ENCODE assay signal across 13 cellular contexts in the genomic region with DNA sequence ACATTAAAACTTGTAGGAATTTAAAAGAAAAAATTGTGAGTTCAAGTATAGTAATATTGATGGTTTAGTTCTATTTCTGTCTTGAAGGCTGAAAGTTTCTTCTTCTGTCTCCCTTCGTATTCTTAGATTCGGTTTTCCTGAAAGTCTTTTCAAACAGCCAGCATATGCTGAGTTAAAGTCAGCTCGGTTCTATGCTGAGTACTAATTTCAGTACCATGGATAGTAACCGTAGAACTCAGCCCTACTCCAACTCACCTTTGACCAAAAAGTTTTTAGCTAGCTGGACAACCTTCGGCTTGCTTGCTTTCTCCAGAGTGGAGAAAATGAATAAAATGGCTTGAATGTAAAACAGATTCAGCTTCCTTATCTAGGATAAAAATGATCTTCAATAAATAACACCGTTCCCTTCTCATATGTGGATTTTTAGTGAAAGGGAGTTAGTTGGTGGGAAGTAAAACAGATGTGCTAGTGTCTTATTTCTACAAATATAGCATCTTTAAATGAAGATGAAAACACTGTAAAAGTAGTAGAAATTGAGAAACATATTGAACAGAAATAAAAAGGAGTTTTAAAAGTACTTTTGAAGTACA. TPM values are rescaled to one million over a fixed set of nuclear protein-coding genes. Genes with fewer than 3 reads are reported as not detected.
DNase-seq lines count a peak whose midpoint lies in the region; ATAC-seq and TF ChIP-seq lines count a peak whose summit lies in the region.
"Had no signal": no experiment of that assay in that cellular context is flagged by ENCODE, and none has a peak within 500 bp of the region (broad histone marks: within the 10 kb centered on the region; RNA-seq: fewer than 3 reads in every experiment).

No MANE protein-coding gene starts in this region.

- in situ Hi-C loops in IMR-90 (cut with MboI; ENCODE audit: low sequenced_read_pairs) = no loop called here

- H2BK120ac ChIP-seq in IMR-90 (ENCODE audit: low read depth, low read length) = no peak overlapping the region

- no peak overlapping the region for H2AFZ ChIP-seq in IMR-90 (replicated peaks; ENCODE audit: low read length, poor library complexity)

- no peak overlapping the region for H4K8ac ChIP-seq in IMR-90 (ENCODE audit: low read depth in 2 of 2, low read length in 2 of 2)

- H3K4me3 ChIP-seq in IMR-90 (ENCODE audit: insufficient read depth, low read depth, low read length) = no peak overlapping the region
- H3K4me3 ChIP-seq in adipocyte (ENCODE audit: low read length) = no peak overlapping the region
- no peak overlapping the region for H3K4me3 ChIP-seq in kidney epithelial cell (ENCODE audit: low read depth, low read length)
- H3K4me3 ChIP-seq: ovary had no signal

- TF ChIP-seq POLR2A in IMR-90 (IDR thresholded peaks at IDR 0.05; ENCODE audit: low read depth, low read length) = no peak

- dilution Hi-C loops in IMR-90 (cut with HindIII; ENCODE audit: low sequenced_read_pairs, unreplicated experiment) = no loop called here

- H4K5ac ChIP-seq in IMR-90 (ENCODE audit: low read depth, low read length) = no peak overlapping the region

- H2BK15ac ChIP-seq in IMR-90 (ENCODE audit: low read depth, low read length) = no peak overlapping the region

- no peak overlapping the region for H4K91ac ChIP-seq in IMR-90 (ENCODE audit: insufficient read depth, low read depth, low read length)

- DNase-seq in ELR (ENCODE audit: low read depth) (peak; percentile 46), IMR-90 (peak; percentile 23), adipocyte (ENCODE audit: low read depth) (peak; percentile 43), kidney epithelial cell (ENCODE audit: low read depth) (peak; percentile 12), DMS153 treated with DMSO at 0.1 percent for 48 hours (lab: John Stamatoyannopoulos, UW; ENCODE audit: unreplicated experiment) (no peak), amniotic stem cell (lab: John Stamatoyannopoulos, UW) (no peak)
- DNase-seq: activated CD8-positive, alpha-beta T cell treated with anti-CD3 and anti-CD28 coated beads, Interleukin-2, amount 10 ng/mL, durations not matched to agents 7 days and 5 days; kidney; NCI-H187; ovary had no signal

- no peaks in the 10 kb centered on the region for H3K79me1 ChIP-seq in IMR-90 (ENCODE audit: low read depth in 1 of 2, low read length in 2 of 2)

- no peak overlapping the region for H2AK5ac ChIP-seq in IMR-90 (ENCODE audit: low read depth, low read length)

- no peak overlapping the region for H3K23ac ChIP-seq in IMR-90 (ENCODE audit: low read depth, low read length)

- H3K36me3 ChIP-seq in IMR-90 (ENCODE audit: control insufficient read depth, insufficient read depth, low read length) (no peaks in the 10 kb centered on the region), adipocyte (ENCODE audit: control insufficient read depth, insufficient read depth, low read length, severe bottlenecking) (no peaks in the 10 kb centered on the region), kidney epithelial cell (ENCODE audit: control insufficient read depth, insufficient read depth, low read length) (no peaks in the 10 kb centered on the region)
- H3K36me3 ChIP-seq: ovary had no signal

- H3K4me2 ChIP-seq in IMR-90 (ENCODE audit: low read depth, low read length) = no peak overlapping the region

- H3K27me3 ChIP-seq in IMR-90 (ENCODE audit: control insufficient read depth, insufficient read depth, low read length) (peaks cover 46% of the 10 kb centered on the region), adipocyte (replicated peaks; ENCODE audit: control insufficient read depth, insufficient read depth, low read length) (peaks cover 65% of the 10 kb centered on the region), kidney epithelial cell (ENCODE audit: control insufficient read depth, insufficient read depth, low read length) (peaks cover 56% of the 10 kb centered on the region)

- no peak overlapping the region for H2AK9ac ChIP-seq in IMR-90 (replicated peaks; ENCODE audit: low read depth, low read length, poor library complexity)

- H2BK20ac ChIP-seq in IMR-90 (ENCODE audit: low read depth, low read length) = no peak overlapping the region

- H3K9me3 ChIP-seq in IMR-90 (ENCODE audit: control insufficient read depth, insufficient read depth, low read length) (peaks cover 7% of the 10 kb centered on the region), adipocyte (ENCODE audit: control insufficient read depth, low read length) (peaks cover 21% of the 10 kb centered on the region)
- H3K9me3 ChIP-seq: ovary had no signal

- CTCF ChIA-PET in IMR-90 (lab: Yijun Ruan, JAX) = interaction anchor here (0.9 kb wide), 1 partner anchor 295 kb away, joined by 4 read pairs; no protein-coding TSS in a partner anchor

- POLR2A ChIA-PET in IMR-90 (lab: Charles Lee; ENCODE audit: unreplicated experiment) = no interaction called here

- H3K27ac ChIP-seq in IMR-90 (ENCODE audit: insufficient read depth, low read length) = no peak overlapping the region
- H3K27ac ChIP-seq: ovary had no signal

- H3K4ac ChIP-seq in IMR-90 (ENCODE audit: low read depth, low read length) = no peak overlapping the region

- H3K14ac ChIP-seq in IMR-90 (replicated peaks; ENCODE audit: low read depth, low read length) = no peak overlapping the region

- no peak overlapping the region for H3K18ac ChIP-seq in IMR-90 (ENCODE audit: low read depth, low read length)

- H4K20me1 ChIP-seq in IMR-90 (ENCODE audit: insufficient read depth, low read length) = no peaks in the 10 kb centered on the region

- H3K4me1 ChIP-seq in IMR-90 (ENCODE audit: control insufficient read depth, insufficient read depth, low read length) = no peaks in the 10 kb centered on the region
- no peaks in the 10 kb centered on the region for H3K4me1 ChIP-seq in adipocyte (ENCODE audit: control insufficient read depth, insufficient read depth, low read length)

- H3K9ac ChIP-seq in IMR-90 (ENCODE audit: low read depth, low read length) = no peak overlapping the region
- no peak overlapping the region for H3K9ac ChIP-seq in adipocyte (ENCODE audit: low read length)

- no peak for ATAC-seq in IMR-90 (ENCODE audit: low read depth)
- ATAC-seq in HG02981 (IDR thresholded peaks at IDR 0.05; ENCODE audit: unreplicated experiment) = no peak
- ATAC-seq in GM18511 (IDR thresholded peaks at IDR 0.05; ENCODE audit: unreplicated experiment) = no peak
- ATAC-seq: activated CD8-positive, alpha-beta T cell treated with anti-CD3 and anti-CD28 coated beads, Interleukin-2, amount 10 ng/mL, durations not matched to agents 7 days and 5 days had no signal

- H2BK5ac ChIP-seq in IMR-90 (ENCODE audit: low read depth, low read length, poor library complexity, severe bottlenecking) = no peak overlapping the region

- no peak for TF ChIP-seq RAD21 in IMR-90 (IDR thresholded peaks at IDR 0.05; ENCODE audit: low read length)

- BruUV-seq in IMR-90 (replicated peaks; lab: Mats Ljungman, UMichigan) = no TSS peak

- intact Hi-C loops in IMR-90 (cut with micrococcal nuclease) = no loop called here

- TF ChIP-seq CTCF in IMR-90 (conservative IDR thresholded peaks at IDR 0.05; ENCODE audit: low read depth, low read length) = no peak
- TF ChIP-seq CTCF in kidney epithelial cell (IDR thresholded peaks at IDR 0.05; ENCODE audit: insufficient read depth, low read length, poor library complexity, severe bottlenecking) = no peak

- no CpG with 5 or more reads among the region's 6 CpGs for WGBS in IMR-90 (ENCODE audit: extremely low coverage in 2 of 2, insufficient read length in 1 of 2), 2 experiments

- H3K56ac ChIP-seq in IMR-90 (ENCODE audit: extremely low read depth, insufficient read depth, low read length) = no peak overlapping the region

- H3K9me1 ChIP-seq in IMR-90 (ENCODE audit: insufficient read depth, low read length) = no peaks in the 10 kb centered on the region

TF ChIP-seq in IMR-90, 13 proteins besides CTCF, POLR2A, EP300 and RAD21:
- TF ChIP-seq, protein P1, sequence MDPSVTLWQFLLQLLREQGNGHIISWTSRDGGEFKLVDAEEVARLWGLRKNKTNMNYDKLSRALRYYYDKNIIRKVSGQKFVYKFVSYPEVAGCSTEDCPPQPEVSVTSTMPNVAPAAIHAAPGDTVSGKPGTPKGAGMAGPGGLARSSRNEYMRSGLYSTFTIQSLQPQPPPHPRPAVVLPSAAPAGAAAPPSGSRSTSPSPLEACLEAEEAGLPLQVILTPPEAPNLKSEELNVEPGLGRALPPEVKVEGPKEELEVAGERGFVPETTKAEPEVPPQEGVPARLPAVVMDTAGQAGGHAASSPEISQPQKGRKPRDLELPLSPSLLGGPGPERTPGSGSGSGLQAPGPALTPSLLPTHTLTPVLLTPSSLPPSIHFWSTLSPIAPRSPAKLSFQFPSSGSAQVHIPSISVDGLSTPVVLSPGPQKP (IDR thresholded peaks at IDR 0.05; ENCODE audit: borderline replicate concordance, low read depth, low read length) = no peak
- TF ChIP-seq, protein P2, sequence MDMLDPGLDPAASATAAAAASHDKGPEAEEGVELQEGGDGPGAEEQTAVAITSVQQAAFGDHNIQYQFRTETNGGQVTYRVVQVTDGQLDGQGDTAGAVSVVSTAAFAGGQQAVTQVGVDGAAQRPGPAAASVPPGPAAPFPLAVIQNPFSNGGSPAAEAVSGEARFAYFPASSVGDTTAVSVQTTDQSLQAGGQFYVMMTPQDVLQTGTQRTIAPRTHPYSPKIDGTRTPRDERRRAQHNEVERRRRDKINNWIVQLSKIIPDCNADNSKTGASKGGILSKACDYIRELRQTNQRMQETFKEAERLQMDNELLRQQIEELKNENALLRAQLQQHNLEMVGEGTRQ (IDR thresholded peaks at IDR 0.05; ENCODE audit: low read depth, low read length) = no peak
- no peak for TF ChIP-seq MAFK (IDR thresholded peaks at IDR 0.05; ENCODE audit: low read depth, low read length)
- no peak for TF ChIP-seq BHLHE40 (IDR thresholded peaks at IDR 0.05; ENCODE audit: low read depth, low read length)

RNA-seq across cellular contexts. Expression of a gene that starts 5.2 kb away (rescaled TPM):
- not detected in 2 replicates for total RNA-seq in IMR-90 (2012; rRNA removed)
- polyA plus RNA-seq in IMR-90 (2012; rRNA removed) = not detected in 2 replicates
- polyA plus RNA-seq in IMR-90 (2012; cell fraction: cytosol; rRNA removed) = not detected in 2 replicates
- polyA plus RNA-seq in IMR-90 (2012; cell fraction: nucleus; rRNA removed; ENCODE audit: low replicate concordance) = not detected in 2 replicates
- total RNA-seq in kidney epithelial cell = 0.14 TPM in 1 of 2 replicates, not detected in the other
- total RNA-seq: activated CD8-positive, alpha-beta T cell treated with anti-CD3 and anti-CD28 coated beads, Interleukin-2, amount 10 ng/mL, durations not matched to agents 7 days and 5 days; kidney; ovary had no signal
- polyA plus RNA-seq: ovary, thymus had no signal

Comparison
In these comparisons a context has a peak if more than half of its experiments do, and no peak if none do; other contexts are left out.
1. DNase-seq: peak in ELR (single experiment), IMR-90 (single experiment), adipocyte (single experiment) and kidney epithelial cell (single experiment); none in DMS153 treated with DMSO at 0.1 percent for 48 hours (single experiment) and amniotic stem cell (single experiment).